12 cellular contexts compared by ENCODE assay signal in the genomic region with DNA sequence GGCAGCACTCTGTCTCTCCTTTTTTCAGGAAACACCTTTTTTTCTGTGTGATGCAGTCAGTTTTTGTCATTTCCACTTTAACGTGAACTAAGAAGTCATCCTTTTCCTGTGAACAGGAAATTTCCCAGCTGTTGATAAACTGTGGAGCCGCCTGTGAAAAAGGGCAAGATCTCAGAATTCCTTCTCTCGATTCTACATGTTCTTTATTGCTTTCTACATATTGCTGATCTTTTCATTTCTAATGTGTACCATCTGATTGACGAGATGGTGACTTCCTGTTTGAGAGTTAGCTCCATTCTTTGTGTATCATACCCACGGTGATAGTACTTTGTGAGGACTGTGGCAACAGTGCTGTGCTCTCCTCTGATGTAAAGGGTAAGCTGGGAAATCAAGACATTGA. TPM values are rescaled to one million over a fixed set of nuclear protein-coding genes. Genes with fewer than 3 reads are reported as not detected.
A peak's percentile ranks its signal among the peaks of the same experiment; 100 is the strongest.
DNase-seq lines count a peak whose midpoint lies in the region; ATAC-seq, FAIRE-seq and TF ChIP-seq lines count a peak whose summit lies in the region.
"Had no signal": no experiment of that assay in that cellular context is flagged by ENCODE, and none has a peak within 500 bp of the region (broad histone marks: within the 10 kb centered on the region; RNA-seq: fewer than 3 reads in every experiment).

No MANE protein-coding gene starts in this region.

- peaks cover 0 to 85% (median 38%) of the 10 kb centered on the region in 4 donors for H3K4me1 ChIP-seq in tibial nerve

- DNase-seq in GM12892 (ENCODE audit: insufficient read length) (no peak), osteocyte (ENCODE audit: extremely low spot score, unreplicated experiment) (no peak), tibial nerve (ENCODE audit: low spot score in 2 of 2) (no peak), dorsolateral prefrontal cortex (no peak), globus pallidus (ENCODE audit: low spot score) (no peak)
- DNase-seq: activated CD4-positive, CD25-positive, alpha-beta regulatory T cell; GF-D8; small intestine had no signal

- TF ChIP-seq POLR2A in GM12892 (IDR thresholded peaks at IDR 0.05; ENCODE audit: low read depth, low read length) (no peak), tibial nerve (IDR thresholded peaks at IDR 0.05) (no peak)

- H3K27me3 ChIP-seq in tibial nerve (no peaks in the 10 kb centered on the region), dorsolateral prefrontal cortex (no peaks in the 10 kb centered on the region)

- 22 to 30% methylated on average over 5 of the region's 5 CpGs for WGBS in tibial nerve, 2 donors

- H3K27me3 Mint-ChIP-seq in activated naive CD8-positive, alpha-beta T cell, result no peaks in the 10 kb centered on the region
- no peaks in the 10 kb centered on the region for H3K27me3 Mint-ChIP-seq in osteocyte (ENCODE audit: unreplicated experiment)

- H3K27ac Mint-ChIP-seq in activated naive CD8-positive, alpha-beta T cell, result peak overlapping the region; percentile 93
- peak overlapping the region; percentile 36 for H3K27ac Mint-ChIP-seq in osteocyte (ENCODE audit: unreplicated experiment)

- TF ChIP-seq CTCF in osteocyte (IDR thresholded peaks at IDR 0.05) (no peak), tibial nerve (IDR thresholded peaks at IDR 0.05) (no peak), dorsolateral prefrontal cortex (IDR thresholded peaks at IDR 0.05 in 54 of 56, conservative IDR thresholded peaks at IDR 0.05 in 2 of 56; ENCODE audit: low read depth in 1 of 56, partially characterized antibody in 56 of 56) (no peak)

- H3K9me3 ChIP-seq in tibial nerve, result no peaks in the 10 kb centered on the region

- FAIRE-seq in GM12892 (lab: Jason Lieb, UNC), result peak; percentile 83
- FAIRE-seq: bronchial epithelial cell, frontal cortex, small intestine had no signal

- H3K4me1 Mint-ChIP-seq in activated naive CD8-positive, alpha-beta T cell (ENCODE audit: low read depth), result peaks cover 84% of the 10 kb centered on the region
- peaks cover 60% of the 10 kb centered on the region for H3K4me1 Mint-ChIP-seq in osteocyte (ENCODE audit: unreplicated experiment)

- H3K9me3 Mint-ChIP-seq in activated naive CD8-positive, alpha-beta T cell (ENCODE audit: low read depth), result no peaks in the 10 kb centered on the region
- H3K9me3 Mint-ChIP-seq in osteocyte (ENCODE audit: unreplicated experiment), result no peaks in the 10 kb centered on the region

- H3K4me3 ChIP-seq in tibial nerve (peak overlapping the region in 1 of 4 donors; percentile 22), dorsolateral prefrontal cortex (no peak overlapping the region)

- H3K27ac ChIP-seq in tibial nerve, result peak overlapping the region in 2 of 4 donors; percentile 52 to 65
- H3K27ac ChIP-seq in dorsolateral prefrontal cortex, result peak overlapping the region in 4 of 59 donors; percentile 17 to 34 (median 27)

- ATAC-seq in GM21723 (IDR thresholded peaks at IDR 0.05; ENCODE audit: unreplicated experiment), result peak; percentile 51

- TF ChIP-seq EP300 in tibial nerve (IDR thresholded peaks at IDR 0.05), result no peak

- H3K36me3 ChIP-seq in tibial nerve, result no peaks in the 10 kb centered on the region

- peaks cover 5% of the 10 kb centered on the region for H3K36me3 Mint-ChIP-seq in activated naive CD8-positive, alpha-beta T cell
- H3K36me3 Mint-ChIP-seq in osteocyte (ENCODE audit: unreplicated experiment), result no peaks in the 10 kb centered on the region

- H3K4me3 Mint-ChIP-seq in activated naive CD8-positive, alpha-beta T cell, result peak overlapping the region; percentile 81
- H3K4me3 Mint-ChIP-seq in osteocyte (ENCODE audit: unreplicated experiment), result no peak overlapping the region

- intact Hi-C loops in dorsolateral prefrontal cortex (cut with DNase I), result no loop called here

RNA-seq across cellular contexts. Expression of a gene that starts 50.4 kb away (rescaled TPM):
- polyA plus RNA-seq in GM12892 (2012; ENCODE audit: missing spikeins), result 20.9 TPM
- total RNA-seq in osteocyte, result 128 and 138 TPM in 2 replicates
- total RNA-seq in tibial nerve, result 100 to 1,000 TPM; 208 to 639 (median 443) TPM
- total RNA-seq in dorsolateral prefrontal cortex, result 100 to 1,000 TPM; 171 to 457 (median 267) TPM
